In the genomic region with DNA sequence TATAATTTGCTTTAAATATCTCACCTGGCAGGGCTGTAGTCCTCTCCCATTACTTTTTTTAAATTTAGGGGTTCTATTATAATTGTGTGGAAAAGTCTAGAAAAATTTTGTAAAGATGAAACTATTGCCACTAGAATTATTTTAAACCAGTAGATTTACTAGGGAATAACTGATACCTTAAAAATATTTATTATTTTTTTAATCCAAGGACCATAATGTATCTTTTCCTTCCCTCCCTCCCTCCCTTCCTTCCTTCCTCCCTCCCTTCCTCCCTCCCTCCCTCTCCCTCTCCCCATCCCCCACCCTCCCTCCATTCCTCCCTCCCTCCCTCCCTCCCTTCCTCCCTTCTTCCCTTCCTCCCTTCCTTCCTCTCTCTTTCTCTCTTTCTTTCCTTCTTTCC, we compare ENCODE assay signal across 27 cellular contexts.
"Had no signal": no experiment of that assay in that cellular context is flagged by ENCODE, and none has a peak within 500 bp of the region (broad histone marks: within the 10 kb centered on the region; RNA-seq: fewer than 3 reads in every experiment).

No MANE protein-coding gene starts in this region.

- ATAC-seq: stimulated activated effector memory CD8-positive, alpha-beta T cell treated with anti-CD3 and anti-CD28 coated beads, Interleukin-12 subunit alpha, Interleukin-12 subunit beta, amount 100 ng/mL, for 72 hours; stimulated activated memory B cell treated with anti-CD40 and anti-IgM and Interleukin-4, amounts not matched to agents 10 μg/mL and 1 μg/mL and 100 μg/mL, for 72 hours; stimulated activated naive B cell treated with anti-CD40 and anti-IgM and Interleukin-4, amounts not matched to agents 10 μg/mL and 1 μg/mL and 100 μg/mL, for 72 hours; stimulated activated naive CD8-positive, alpha-beta T cell treated with anti-CD3 and anti-CD28 coated beads, Interleukin-15, amount 100 ng/mL, for 72 hours; stimulated activated naive CD8-positive, alpha-beta T cell treated with anti-CD3 and anti-CD28 coated beads, Interleukin-15, Interleukin-2, amounts not matched to agents 100 U/mL and 50 U/mL, for 24 hours; upper lobe of right lung had no signal

- H3K27me3 ChIP-seq: stomach, suprapubic skin, testis, thyroid gland, tibial artery, tibial nerve, transverse colon, upper lobe of left lung, upper lobe of right lung, uterus, vagina had no signal

- FAIRE-seq: urothelium cell line had no signal

- H3K36me3 ChIP-seq: stomach, suprapubic skin, thoracic aorta, thyroid gland, tibial artery, tibial nerve, transverse colon, upper lobe of left lung, upper lobe of right lung, uterus, vagina had no signal

- DNase-seq: stimulated activated CD4-positive, alpha-beta T cell treated with anti-CD3 and anti-CD28 coated beads, Interleukin-2, amount 100 ng/mL, for 48 hours; stimulated activated CD4-positive, alpha-beta T cell treated with anti-CD3 and anti-CD28 coated beads, Interleukin-4, amount 100 ng/mL, for 1 hour; stimulated activated CD4-positive, alpha-beta T cell treated with anti-CD3 and anti-CD28 coated beads, Interleukin-4, amount 100 ng/mL, for 24 hours; stimulated activated CD4-positive, alpha-beta T cell treated with anti-CD3 and anti-CD28 coated beads, Interleukin-4, amount 100 ng/mL, for 4 hours; stimulated activated CD8-positive, alpha-beta memory T cell treated with anti-CD3 and anti-CD28 coated beads, Interleukin-4, amount 100 ng/mL, for 48 hours; stimulated activated naive B cell treated with anti-CD40 and anti-IgM and Interleukin-4, amounts not matched to agents 10 μg/mL and 1 μg/mL and 100 μg/mL, for 72 hours; stimulated activated naive CD4-positive, alpha-beta T cell; stimulated activated naive CD4-positive, alpha-beta T cell treated with Interleukin-2 at 50 U/mL for 16 hours; stimulated activated naive CD8-positive, alpha-beta T cell treated with anti-CD3 and anti-CD28 coated beads, Interleukin-15, amount 100 ng/mL, for 72 hours; stimulated activated naive CD8-positive, alpha-beta T cell treated with anti-CD3 and anti-CD28 coated beads, Interleukin-15, Interleukin-2, amounts not matched to agents 100 U/mL and 50 U/mL, for 24 hours; stomach; substantia nigra; testis; thyroid gland; tibial artery; transverse colon; trophoblast cell; upper lobe of left lung; upper lobe of right lung; uterus had no signal

- H3K4me3 ChIP-seq: stomach, suprapubic skin, testis, thoracic aorta, thyroid gland, tibial artery, tibial nerve, transverse colon, upper lobe of left lung, upper lobe of right lung, uterus, vagina had no signal

- H3K27ac ChIP-seq: stomach, suprapubic skin, testis, thoracic aorta, thyroid gland, tibial artery, tibial nerve, transverse colon, upper lobe of left lung, upper lobe of right lung, uterus, vagina had no signal

- H3K4me1 ChIP-seq: suprapubic skin, testis, thyroid gland, tibial artery, tibial nerve, transverse colon, upper lobe of left lung, upper lobe of right lung, uterus, vagina had no signal

- H3K9me3 ChIP-seq: stomach, suprapubic skin, testis, thoracic aorta, thyroid gland, tibial artery, tibial nerve, transverse colon, upper lobe of left lung, upper lobe of right lung, uterus, vagina had no signal
